9 cellular contexts compared by ENCODE assay signal in genomic region chr10:122051609-122052385, GRCh38.
DNase-seq lines count a peak whose midpoint lies in the region; ATAC-seq, FAIRE-seq and TF ChIP-seq lines count a peak whose summit lies in the region.
"Had no signal": no experiment of that assay in that cellular context is flagged by ENCODE, and none has a peak within 500 bp of the region (broad histone marks: within the 10 kb centered on the region; RNA-seq: fewer than 3 reads in every experiment).

No MANE protein-coding gene starts in this region.

- peaks cover 0 to 27% of the 10 kb centered on the region in 2 experiments; a peak in 3 of 5 replicates for H3K27me3 ChIP-seq in K562 (ENCODE audit: control insufficient read depth in 2 of 2, insufficient read depth in 2 of 2, low read length in 2 of 2)

- H3K9ac ChIP-seq in K562 (ENCODE audit: insufficient read depth in 1 of 2, low read depth in 2 of 2, low read length in 2 of 2), result no peak overlapping the region

- no peak overlapping the region for H3K27ac ChIP-seq in K562 (ENCODE audit: extremely low read depth, low read depth, low read length)

- CTCF ChIA-PET in K562 (lab: Yijun Ruan, JAX; ENCODE audit: low intra/inter-chr PET ratio), result interaction anchor here (0.6 kb wide), 1 partner anchor 1108 kb away, joined by 3 read pairs; no protein-coding TSS in a partner anchor

- no peak overlapping the region for H2AFZ ChIP-seq in K562 (ENCODE audit: low read depth, low read length)

- no peaks in the 10 kb centered on the region; a peak in 1 of 5 replicates for H3K4me1 ChIP-seq in K562 (replicated peaks in 1 of 2; ENCODE audit: control insufficient read depth in 2 of 2, insufficient read depth in 2 of 2, low read length in 2 of 2)

- TF ChIP-seq CTCF in K562 (IDR thresholded peaks at IDR 0.05 in 2 of 3, conservative IDR thresholded peaks at IDR 0.05 in 1 of 3; ENCODE audit: insufficient read depth in 2 of 3, low read depth in 1 of 3, low read length in 3 of 3), result peak in 2 of 3 experiments; percentile 46 to 49; a peak in 2 of 6 replicates

- no peak overlapping the region for H3K4me3 Mint-ChIP-seq in activated T-cell treated with anti-CD3 and anti-CD28 coated beads, Interleukin-2, amount 50 U/mL, for 72 hours
- H3K4me3 Mint-ChIP-seq in naive thymus-derived CD8-positive, alpha-beta T cell, result no peak overlapping the region
- H3K4me3 Mint-ChIP-seq: activated naive CD4-positive, alpha-beta T cell treated with anti-CD3 and anti-CD28 coated beads, Interleukin-2, amount 50 U/mL, for 24 hours had no signal

- no peak overlapping the region for H3K27ac Mint-ChIP-seq in activated T-cell treated with anti-CD3 and anti-CD28 coated beads, Interleukin-2, amount 50 U/mL, for 72 hours
- no peak overlapping the region for H3K27ac Mint-ChIP-seq in naive thymus-derived CD8-positive, alpha-beta T cell
- H3K27ac Mint-ChIP-seq: activated naive CD4-positive, alpha-beta T cell treated with anti-CD3 and anti-CD28 coated beads, Interleukin-2, amount 50 U/mL, for 24 hours had no signal

- H4K20me1 ChIP-seq in K562 (replicated peaks; ENCODE audit: control insufficient read depth, insufficient read depth, low read length), result no peaks in the 10 kb centered on the region

- ATAC-seq in K562 (peak; percentile 58), GM21529 (IDR thresholded peaks at IDR 0.05; ENCODE audit: unreplicated experiment) (no peak)
- no peak for ATAC-seq in activated T-cell treated with anti-CD3 and anti-CD28 coated beads, Interleukin-2, amount 50 U/mL, for 72 hours (replicated peaks in 1 of 2)
- no peak for ATAC-seq in naive thymus-derived CD8-positive, alpha-beta T cell

- POLR2A ChIA-PET in K562 (lab: Yijun Ruan, JAX), result interaction anchor here (0.7 kb wide), 1 partner anchor 11 kb away, joined by 3 read pairs; no protein-coding TSS in a partner anchor
- POLR2A ChIA-PET in naive thymus-derived CD8-positive, alpha-beta T cell (lab: Charles Lee), result interaction anchor here (0.7 kb wide), 1 partner anchor 46 kb away, joined by 4 read pairs; no protein-coding TSS in a partner anchor

- FAIRE-seq in K562 (lab: Jason Lieb, UNC), result no peak

- DNase-seq in A172 (ENCODE audit: low spot score), result peak; percentile 69
- peak; percentile 66 for DNase-seq in HK-2 (ENCODE audit: unreplicated experiment)
- peak in 2 of 4 experiments; percentile 11 to 18 for DNase-seq in K562 (ENCODE audit: extremely low read depth in 1 of 4, low spot score in 3 of 4)
- DNase-seq in kidney tubule cell (ENCODE audit: low spot score), result peak; percentile 90
- peak; percentile 72 for DNase-seq in ureter (ENCODE audit: low spot score)
- no peak for DNase-seq in activated T-cell treated with anti-CD3 and anti-CD28 coated beads, Interleukin-2, amount 50 U/mL, for 72 hours
- no peak for DNase-seq in naive thymus-derived CD8-positive, alpha-beta T cell

- H3K36me3 Mint-ChIP-seq in activated T-cell treated with anti-CD3 and anti-CD28 coated beads, Interleukin-2, amount 50 U/mL, for 72 hours (ENCODE audit: insufficient read depth in 2 of 2), result no peaks in the 10 kb centered on the region
- H3K36me3 Mint-ChIP-seq in naive thymus-derived CD8-positive, alpha-beta T cell, result peaks cover 0 to 5% (median 0%) of the 10 kb centered on the region in 3 donors
- H3K36me3 Mint-ChIP-seq: activated naive CD4-positive, alpha-beta T cell treated with anti-CD3 and anti-CD28 coated beads, Interleukin-2, amount 50 U/mL, for 24 hours had no signal

- TF ChIP-seq RAD21 in K562 (CRISPR knock-in tag; conservative IDR thresholded peaks at IDR 0.05 in 1 of 2, IDR thresholded peaks at IDR 0.05 in 1 of 2), result no peak

- H3K9me3 ChIP-seq in K562 (replicated peaks; ENCODE audit: control insufficient read depth, insufficient read depth, low read depth, low read length), result no peaks in the 10 kb centered on the region

- peaks cover 10% of the 10 kb centered on the region for H3K27me3 Mint-ChIP-seq in activated T-cell treated with anti-CD3 and anti-CD28 coated beads, Interleukin-2, amount 50 U/mL, for 72 hours (ENCODE audit: low read depth)
- peaks cover 0 to 11% (median 7%) of the 10 kb centered on the region in 5 donors for H3K27me3 Mint-ChIP-seq in naive thymus-derived CD8-positive, alpha-beta T cell
- H3K27me3 Mint-ChIP-seq: activated naive CD4-positive, alpha-beta T cell treated with anti-CD3 and anti-CD28 coated beads, Interleukin-2, amount 50 U/mL, for 24 hours had no signal

- no peaks in the 10 kb centered on the region for H3K79me2 ChIP-seq in K562 (ENCODE audit: control insufficient read depth, insufficient read depth, low read length)

- no peak for TF ChIP-seq EP300 in K562 (IDR thresholded peaks at IDR 0.05; ENCODE audit: low read length)

- 0% methylated on average over 2 of the region's 2 CpGs for WGBS in K562 (ENCODE audit: insufficient coverage, low coverage, missing lambda C conversion rate)

- TF ChIP-seq POLR2A in K562 (conservative IDR thresholded peaks at IDR 0.05), result no peak

- no peaks in the 10 kb centered on the region for H3K9me1 ChIP-seq in K562 (ENCODE audit: control insufficient read depth, insufficient read depth, low read length)

- no peaks in the 10 kb centered on the region for H3K4me1 Mint-ChIP-seq in activated T-cell treated with anti-CD3 and anti-CD28 coated beads, Interleukin-2, amount 50 U/mL, for 72 hours (ENCODE audit: low read depth)
- H3K4me1 Mint-ChIP-seq in naive thymus-derived CD8-positive, alpha-beta T cell, result no peaks in the 10 kb centered on the region
- H3K4me1 Mint-ChIP-seq: activated naive CD4-positive, alpha-beta T cell treated with anti-CD3 and anti-CD28 coated beads, Interleukin-2, amount 50 U/mL, for 24 hours had no signal

- in situ Hi-C loops in K562 (cut with MboI), result no loop called here

- no peaks in the 10 kb centered on the region for H3K36me3 ChIP-seq in K562 (ENCODE audit: control insufficient read depth, insufficient read depth, low read length)

- BruUV-seq in K562 (replicated peaks; lab: Mats Ljungman, UMichigan), result no TSS peak

- H3K9me3 Mint-ChIP-seq in activated T-cell treated with anti-CD3 and anti-CD28 coated beads, Interleukin-2, amount 50 U/mL, for 72 hours, result peaks cover 0 to 2% of the 10 kb centered on the region in 2 donors
- peaks cover 0 to 10% (median 0%) of the 10 kb centered on the region in 9 donors for H3K9me3 Mint-ChIP-seq in naive thymus-derived CD8-positive, alpha-beta T cell
- H3K9me3 Mint-ChIP-seq: activated naive CD4-positive, alpha-beta T cell treated with anti-CD3 and anti-CD28 coated beads, Interleukin-2, amount 50 U/mL, for 24 hours had no signal

- no peak overlapping the region for H3K4me3 ChIP-seq in K562

- H3K4me2 ChIP-seq in K562 (ENCODE audit: insufficient read depth, low read length), result no peak overlapping the region

- intact Hi-C loops in K562 (cut with micrococcal nuclease), result loop anchor here (10.0 kb wide), 1 partner anchor 63 kb away; no protein-coding TSS in a partner anchor

TF ChIP-seq in K562, 482 proteins besides CTCF, POLR2A, EP300 and RAD21 (continues in another document):
- TF ChIP-seq ZNF384 (IDR thresholded peaks at IDR 0.05; ENCODE audit: low read depth, low read length) (peak; percentile 96), TEAD4 (IDR thresholded peaks at IDR 0.05; ENCODE audit: low read length) (peak; percentile 81), TEAD4 (CRISPR knock-in tag; IDR thresholded peaks at IDR 0.05; ENCODE audit: borderline replicate concordance) (no peak), CC2D1A (IDR thresholded peaks at IDR 0.05) (no peak), MXD1 (CRISPR knock-in tag; IDR thresholded peaks at IDR 0.05; ENCODE audit: borderline replicate concordance, poor library complexity, severe bottlenecking) (no peak)

Comparison
In these comparisons a context has a peak if more than half of its experiments do, and no peak if none do; other contexts are left out.
1. DNase-seq: peak in A172 (single experiment), HK-2 (single experiment), kidney tubule cell (single experiment) and ureter (single experiment); none in activated T-cell treated with anti-CD3 and anti-CD28 coated beads, Interleukin-2, amount 50 U/mL, for 72 hours (0 of 2) and naive thymus-derived CD8-positive, alpha-beta T cell (0 of 10).